ENCODE assay signal across 24 cellular contexts in genomic region chr11:45615182-45615792, GRCh38. TPM values are rescaled to one million over a fixed set of nuclear protein-coding genes. Genes with fewer than 3 reads are reported as not detected.
DNase-seq lines count a peak whose midpoint lies in the region; ATAC-seq and TF ChIP-seq lines count a peak whose summit lies in the region.
"Had no signal": no experiment of that assay in that cellular context is flagged by ENCODE, and none has a peak within 500 bp of the region (broad histone marks: within the 10 kb centered on the region; RNA-seq: fewer than 3 reads in every experiment).

No MANE protein-coding gene starts in this region.

- intact Hi-C loops in MCF 10A (cut with micrococcal nuclease) (no loop called here), mammary epithelial cell (cut with micrococcal nuclease) (no loop called here), body of pancreas (cut with DNase I) (no loop called here)
- intact Hi-C loops in activated T-helper 2 cell treated with anti-CD3 and anti-CD28 coated beads, Interferon-gamma antibody, Interleukin-2, Interleukin-4, amounts not matched to agents 10 μg/mL and 5 μg/mL and 100 μg/mL, durations not matched to agents 14 hours and 24 hours and 36 hours (cut with micrococcal nuclease) = no loop called here

- no peak overlapping the region for H3K4ac ChIP-seq in neuronal stem cell (ENCODE audit: low read length)

- H3K4me1 ChIP-seq in mammary epithelial cell (ENCODE audit: insufficient read depth, low read length) = no peaks in the 10 kb centered on the region
- H3K4me1 ChIP-seq in endodermal cell (ENCODE audit: control insufficient read depth, insufficient read depth, low read length) = no peaks in the 10 kb centered on the region
- no peaks in the 10 kb centered on the region for H3K4me1 ChIP-seq in neuronal stem cell (ENCODE audit: control insufficient read depth in 2 of 2, insufficient read depth in 1 of 2, low read depth in 1 of 2, low read length in 2 of 2)
- H3K4me1 ChIP-seq in body of pancreas = no peaks in the 10 kb centered on the region

- H2AK5ac ChIP-seq in neuronal stem cell (ENCODE audit: low read depth, low read length) = no peak overlapping the region

- H3K9me3 ChIP-seq in mammary epithelial cell (replicated peaks; ENCODE audit: insufficient read depth, low read length) = no peaks in the 10 kb centered on the region
- peaks cover 5% of the 10 kb centered on the region for H3K9me3 ChIP-seq in endodermal cell (ENCODE audit: control insufficient read depth, low read length)
- peaks cover 0 to 2% of the 10 kb centered on the region in 2 donors for H3K9me3 ChIP-seq in neuronal stem cell (replicated peaks in 1 of 2; ENCODE audit: control insufficient read depth in 2 of 2, insufficient read depth in 1 of 2, low read depth in 1 of 2, low read length in 2 of 2)
- peaks cover 0 to 4% (median 0%) of the 10 kb centered on the region in 3 donors for H3K9me3 ChIP-seq in body of pancreas
- H3K9me3 ChIP-seq: SK-N-SH had no signal

- H3K27me3 ChIP-seq in mammary epithelial cell (ENCODE audit: insufficient read depth, low read length) (peaks cover 2% of the 10 kb centered on the region), endodermal cell (ENCODE audit: control insufficient read depth, insufficient read depth, low read length, poor library complexity, severe bottlenecking) (no peaks in the 10 kb centered on the region), neuronal stem cell (ENCODE audit: control insufficient read depth in 3 of 3, insufficient read depth in 3 of 3, low read depth in 1 of 3, low read length in 3 of 3) (peaks cover 0 to 3% (median 0%) of the 10 kb centered on the region in 3 experiments), body of pancreas (no peaks in the 10 kb centered on the region)
- H3K27me3 ChIP-seq: BLaER1 had no signal

- ATAC-seq in HG03354 (IDR thresholded peaks at IDR 0.05; ENCODE audit: poor library complexity, severe bottlenecking, unreplicated experiment) (no peak), body of pancreas (no peak)
- ATAC-seq: K562, PC-3 had no signal

- H3K27ac ChIP-seq in mammary epithelial cell (ENCODE audit: insufficient read depth, low read depth, low read length) (no peak overlapping the region), endodermal cell (ENCODE audit: low read depth, low read length) (no peak overlapping the region), neuronal stem cell (replicated peaks; ENCODE audit: low read length) (no peak overlapping the region), body of pancreas (no peak overlapping the region)
- H3K27ac ChIP-seq: BLaER1 had no signal

- H3K9ac ChIP-seq in mammary epithelial cell (ENCODE audit: insufficient read depth, low read length) (no peak overlapping the region), endodermal cell (ENCODE audit: extremely low read depth, low read length, poor library complexity, severe bottlenecking) (no peak overlapping the region), neuronal stem cell (ENCODE audit: low read depth, low read length, poor library complexity) (no peak overlapping the region)
- H3K9ac ChIP-seq: BLaER1, SK-N-SH had no signal

- no peak overlapping the region for H3K23ac ChIP-seq in neuronal stem cell (ENCODE audit: low read depth, low read length, poor library complexity)

- CTCF ChIA-PET in MCF 10A (lab: Yijun Ruan, JAX) (interaction anchor here (1.0 to 1.3 kb wide), 2 partner anchors 14 to 40 kb away, joined by 3 read pairs; no protein-coding TSS in a partner anchor), mammary epithelial cell (lab: Charles Lee; ENCODE audit: low non-redundant PET) (no interaction called here)

- TF ChIP-seq POLR2A in body of pancreas (IDR thresholded peaks at IDR 0.05) = no peak

- H3K4me2 ChIP-seq in mammary epithelial cell (ENCODE audit: insufficient read depth, low read depth, low read length) = no peak overlapping the region
- H3K4me2 ChIP-seq in neuronal stem cell (ENCODE audit: insufficient read depth, low read length, poor library complexity, severe bottlenecking) = no peak overlapping the region
- H3K4me2 ChIP-seq: BLaER1, SK-N-SH had no signal

- H4K20me1 ChIP-seq in mammary epithelial cell (ENCODE audit: insufficient read depth, low read length) = no peaks in the 10 kb centered on the region
- H4K20me1 ChIP-seq: BLaER1 had no signal

- H4K91ac ChIP-seq in neuronal stem cell (ENCODE audit: low read depth, low read length, poor library complexity) = no peak overlapping the region

- H2BK120ac ChIP-seq in neuronal stem cell (ENCODE audit: low read depth, low read length) = no peak overlapping the region

- H3K79me1 ChIP-seq in neuronal stem cell (ENCODE audit: low read depth, low read length) = no peaks in the 10 kb centered on the region

- H3K27me3 Mint-ChIP-seq in MCF 10A (ENCODE audit: insufficient read depth, unreplicated experiment) (peaks cover 40% of the 10 kb centered on the region), endodermal cell (ENCODE audit: insufficient read depth) (peaks cover 5% of the 10 kb centered on the region)
- H3K27me3 Mint-ChIP-seq in activated T-helper 2 cell treated with anti-CD3 and anti-CD28 coated beads, Interferon-gamma antibody, Interleukin-2, Interleukin-4, amounts not matched to agents 10 μg/mL and 5 μg/mL and 100 μg/mL, durations not matched to agents 14 hours and 24 hours and 36 hours (ENCODE audit: low read depth) = peaks cover 14% of the 10 kb centered on the region

- no peak overlapping the region for H3K4me3 Mint-ChIP-seq in MCF 10A (ENCODE audit: unreplicated experiment)
- H3K4me3 Mint-ChIP-seq in endodermal cell = no peak overlapping the region
- H3K4me3 Mint-ChIP-seq in activated T-helper 2 cell treated with anti-CD3 and anti-CD28 coated beads, Interferon-gamma antibody, Interleukin-2, Interleukin-4, amounts not matched to agents 10 μg/mL and 5 μg/mL and 100 μg/mL, durations not matched to agents 14 hours and 24 hours and 36 hours (ENCODE audit: low read depth) = no peak overlapping the region
- H3K4me3 Mint-ChIP-seq: CD4-positive, CD25-positive, alpha-beta regulatory T cell had no signal

- H3K4me1 Mint-ChIP-seq in MCF 10A (ENCODE audit: insufficient read depth, unreplicated experiment) = no peaks in the 10 kb centered on the region
- peaks cover 15% of the 10 kb centered on the region for H3K4me1 Mint-ChIP-seq in endodermal cell
- no peaks in the 10 kb centered on the region for H3K4me1 Mint-ChIP-seq in activated T-helper 2 cell treated with anti-CD3 and anti-CD28 coated beads, Interferon-gamma antibody, Interleukin-2, Interleukin-4, amounts not matched to agents 10 μg/mL and 5 μg/mL and 100 μg/mL, durations not matched to agents 14 hours and 24 hours and 36 hours (ENCODE audit: low read depth)
- H3K4me1 Mint-ChIP-seq: CD4-positive, CD25-positive, alpha-beta regulatory T cell had no signal

- TF ChIP-seq CTCF in MCF 10A (IDR thresholded peaks at IDR 0.05; ENCODE audit: unreplicated experiment) (no peak), mammary epithelial cell (conservative IDR thresholded peaks at IDR 0.05 in 1 of 2, IDR thresholded peaks at IDR 0.05 in 1 of 2; ENCODE audit: extremely low read depth in 1 of 2, insufficient read depth in 1 of 2, low read depth in 1 of 2, low read length in 2 of 2) (no peak), endodermal cell (conservative IDR thresholded peaks at IDR 0.05) (peak; percentile 56), body of pancreas (IDR thresholded peaks at IDR 0.05) (no peak)

- H3K4me3 ChIP-seq in mammary epithelial cell (replicated peaks in 1 of 3; ENCODE audit: insufficient read depth in 1 of 3, low read depth in 2 of 3, low read length in 3 of 3) (no peak overlapping the region), endodermal cell (ENCODE audit: low read length) (no peak overlapping the region), neuronal stem cell (ENCODE audit: low read length in 2 of 2) (no peak overlapping the region), body of pancreas (no peak overlapping the region)
- H3K4me3 ChIP-seq: BLaER1, K562 had no signal

- H3K36me3 ChIP-seq in mammary epithelial cell (ENCODE audit: insufficient read depth, low read length) (no peaks in the 10 kb centered on the region), endodermal cell (ENCODE audit: control insufficient read depth, insufficient read depth, low read length) (no peaks in the 10 kb centered on the region), neuronal stem cell (replicated peaks in 1 of 2; ENCODE audit: control insufficient read depth in 2 of 2, insufficient read depth in 2 of 2, low read length in 2 of 2) (no peaks in the 10 kb centered on the region), body of pancreas (replicated peaks in 1 of 2; ENCODE audit: insufficient read depth in 1 of 2, low read depth in 2 of 2) (no peaks in the 10 kb centered on the region)
- H3K36me3 ChIP-seq: BLaER1 had no signal

- H2BK5ac ChIP-seq in neuronal stem cell (ENCODE audit: low read length) = no peak overlapping the region

- H4K8ac ChIP-seq in neuronal stem cell (ENCODE audit: low read depth, low read length) = no peak overlapping the region

- no peak overlapping the region for H2BK15ac ChIP-seq in neuronal stem cell (ENCODE audit: low read length)

- H3K18ac ChIP-seq in neuronal stem cell (ENCODE audit: low read length) = peak overlapping the region; percentile 68

- H3K14ac ChIP-seq in neuronal stem cell (ENCODE audit: low read length) = no peak overlapping the region

- DNase-seq in MCF 10A (ENCODE audit: unreplicated experiment) (peak; percentile 6), mammary epithelial cell (no peak), endodermal cell (no peak), neuronal stem cell (ENCODE audit: low spot score) (no peak), DMS53 (lab: John Stamatoyannopoulos, UW) (no peak), body of pancreas (no peak)
- no peak for DNase-seq in activated T-helper 2 cell treated with anti-CD3 and anti-CD28 coated beads, Interferon-gamma antibody, Interleukin-2, Interleukin-4, amounts not matched to agents 10 μg/mL and 5 μg/mL and 100 μg/mL, durations not matched to agents 14 hours and 24 hours and 36 hours (ENCODE audit: low spot score)
- DNase-seq: 8988T; CD4-positive, CD25-positive, alpha-beta regulatory T cell; HCEC 1CT; Kasumi-1; NCI-H1105 treated with DMSO at 0.1 percent for 48 hours; NCI-H146; NCI-H1930; NCI-H2107; NCI-H446; NCI-H524 treated with DMSO at 0.1 percent for 48 hours; NCI-H82; NK-92 treated with Interleukin-12 subunit alpha and Interleukin-12 subunit beta, amount 100 ng/mL, for 24 hours; PC-3; SK-N-SH had no signal

- dilution Hi-C loops in mammary epithelial cell (cut with HindIII; ENCODE audit: low sequenced_read_pairs) = no loop called here

- H3K9me3 Mint-ChIP-seq in MCF 10A (ENCODE audit: unreplicated experiment) (peaks cover 5% of the 10 kb centered on the region), endodermal cell (peaks cover 5% of the 10 kb centered on the region)
- H3K9me3 Mint-ChIP-seq in activated T-helper 2 cell treated with anti-CD3 and anti-CD28 coated beads, Interferon-gamma antibody, Interleukin-2, Interleukin-4, amounts not matched to agents 10 μg/mL and 5 μg/mL and 100 μg/mL, durations not matched to agents 14 hours and 24 hours and 36 hours = peaks cover 7% of the 10 kb centered on the region

- POLR2A ChIA-PET in MCF 10A (lab: Yijun Ruan, JAX) = interaction anchor here (0.6 kb wide), 1 partner anchor 435 kb away, joined by 3 read pairs; no protein-coding TSS in a partner anchor

- H3K36me3 Mint-ChIP-seq in MCF 10A (ENCODE audit: insufficient read depth, unreplicated experiment) (no peaks in the 10 kb centered on the region), endodermal cell (ENCODE audit: low read depth) (no peaks in the 10 kb centered on the region)
- no peaks in the 10 kb centered on the region for H3K36me3 Mint-ChIP-seq in activated T-helper 2 cell treated with anti-CD3 and anti-CD28 coated beads, Interferon-gamma antibody, Interleukin-2, Interleukin-4, amounts not matched to agents 10 μg/mL and 5 μg/mL and 100 μg/mL, durations not matched to agents 14 hours and 24 hours and 36 hours (ENCODE audit: low read depth)
- H3K36me3 Mint-ChIP-seq: CD4-positive, CD25-positive, alpha-beta regulatory T cell had no signal

- H2AFZ ChIP-seq in mammary epithelial cell (ENCODE audit: low read depth, low read length) = no peak overlapping the region
- no peak overlapping the region for H2AFZ ChIP-seq in neuronal stem cell (ENCODE audit: low read length)

- WGBS in mammary epithelial cell (ENCODE audit: low coverage, missing lambda C conversion rate) = 35% methylated on average over 4 of the region's 4 CpGs
- 68 to 80% methylated on average over 3 to 4 of the region's 4 CpGs for WGBS in endodermal cell (ENCODE audit: insufficient coverage in 1 of 2, insufficient read length in 1 of 2), 2 experiments
- no CpG with 5 or more reads among the region's 4 CpGs for WGBS in neuronal stem cell (ENCODE audit: extremely low coverage in 2 of 2, insufficient read length in 2 of 2, insufficient replicate concordance in 1 of 2), 2 donors
- 65 to 70% methylated on average over 3 to 4 of the region's 4 CpGs for WGBS in body of pancreas, 2 donors

- no TSS peak for BruUV-seq in MCF 10A (replicated peaks; lab: Mats Ljungman, UMichigan)
- no TSS peak for BruUV-seq in mammary epithelial cell (replicated peaks; lab: Mats Ljungman, UMichigan)

- in situ Hi-C loops in mammary epithelial cell (cut with MboI; ENCODE audit: low sequenced_read_pairs in 2 of 2) = no loop called here

- H2BK12ac ChIP-seq in neuronal stem cell (ENCODE audit: low read length) = no peak overlapping the region

- H3K79me2 ChIP-seq in mammary epithelial cell (ENCODE audit: insufficient read depth, low read length) = no peaks in the 10 kb centered on the region

- no peak overlapping the region for H3K27ac Mint-ChIP-seq in MCF 10A (ENCODE audit: low read depth, unreplicated experiment)
- H3K27ac Mint-ChIP-seq in endodermal cell = no peak overlapping the region
- no peak overlapping the region for H3K27ac Mint-ChIP-seq in activated T-helper 2 cell treated with anti-CD3 and anti-CD28 coated beads, Interferon-gamma antibody, Interleukin-2, Interleukin-4, amounts not matched to agents 10 μg/mL and 5 μg/mL and 100 μg/mL, durations not matched to agents 14 hours and 24 hours and 36 hours
- H3K27ac Mint-ChIP-seq: CD4-positive, CD25-positive, alpha-beta regulatory T cell had no signal

RNA-seq across cellular contexts. Expression of gene CHST1, which starts 50.1 kb away (rescaled TPM):
- not detected in 2 replicates for total RNA-seq in MCF 10A (2022)
- 1 to 10 TPM in 1 of 2 donors, under 1 TPM in 1; 0.33 to 1.2 TPM for total RNA-seq in mammary epithelial cell
- 0.02 TPM for polyA plus RNA-seq in mammary epithelial cell
- polyA minus RNA-seq in mammary epithelial cell = not detected
- 1 to 10 TPM in 1 of 2 donors, under 1 TPM in 1; 0.95 to 1.6 TPM for total RNA-seq in endodermal cell
- 3.1 TPM for polyA plus RNA-seq in endodermal cell (2013, experiment 1 of 2)
- 3.4 TPM for polyA plus RNA-seq in endodermal cell (2013, experiment 2 of 2)
- 2.3 TPM for polyA plus RNA-seq in neuronal stem cell (2013, experiment 1 of 2)
- 2.4 TPM for polyA plus RNA-seq in neuronal stem cell (2013, experiment 2 of 2)
- 1 to 10 TPM; 1.3 to 2.0 TPM for total RNA-seq in body of pancreas
- 0.34 and 0.51 TPM in 2 replicates for total RNA-seq in activated T-helper 2 cell treated with anti-CD3 and anti-CD28 coated beads, Interferon-gamma antibody, Interleukin-2, Interleukin-4, amounts not matched to agents 10 μg/mL and 5 μg/mL and 100 μg/mL, durations not matched to agents 14 hours and 24 hours and 36 hours
- total RNA-seq: PC-3 had no signal
